In the genomic region with DNA sequence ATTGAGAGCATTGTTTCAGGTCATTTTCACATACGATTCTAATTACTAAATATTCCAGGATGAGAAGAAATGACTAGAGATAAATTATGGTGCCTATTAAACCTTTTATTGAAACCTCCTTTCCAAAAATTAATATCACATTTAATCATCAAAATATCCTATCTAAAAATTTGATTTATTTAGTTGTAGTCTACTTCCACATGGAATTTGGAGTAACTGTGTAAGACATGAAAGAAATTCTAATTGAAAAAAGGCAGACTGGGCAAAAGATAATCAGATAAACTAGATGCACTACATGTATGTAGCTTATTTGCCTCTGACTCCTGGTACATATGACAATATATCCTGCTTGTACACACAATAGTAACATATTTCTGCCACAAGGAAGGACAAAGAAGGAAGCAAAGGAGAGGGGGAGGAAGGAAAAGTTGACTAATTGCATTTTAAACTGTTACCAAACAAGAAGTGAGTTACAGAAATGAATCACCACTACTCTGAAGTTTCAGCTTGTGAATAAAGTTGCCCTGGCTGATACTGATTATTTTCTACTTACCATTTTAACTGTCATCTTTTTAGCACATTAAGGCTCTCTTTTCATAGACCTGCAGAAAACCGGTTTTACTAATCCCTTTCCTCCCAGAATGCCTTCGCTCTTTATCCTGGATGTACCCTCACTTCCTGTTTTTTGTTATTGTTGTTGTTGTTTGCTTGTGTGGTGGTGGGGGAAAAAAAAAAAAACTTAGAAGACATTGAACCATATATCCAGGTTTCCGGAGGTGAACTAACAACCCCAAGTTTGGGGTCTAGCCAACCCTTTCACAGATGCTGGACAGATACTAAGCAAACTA, we compare ENCODE assay signal across 1 cellular context.
TF ChIP-seq lines count a peak whose summit lies in the region.

No MANE protein-coding gene starts in this region.

TF ChIP-seq in H1, 55 proteins besides CTCF, POLR2A, EP300 and RAD21:
- TF ChIP-seq TBP (IDR thresholded peaks at IDR 0.05; ENCODE audit: low read depth, low read length), result no peak
- TF ChIP-seq SP1 (IDR thresholded peaks at IDR 0.05; ENCODE audit: low read depth, low read length), result peak; percentile 72; the same call in 1 of the 2 replicates
